ENCODE assay signal across 1 cellular context in the genomic region with DNA sequence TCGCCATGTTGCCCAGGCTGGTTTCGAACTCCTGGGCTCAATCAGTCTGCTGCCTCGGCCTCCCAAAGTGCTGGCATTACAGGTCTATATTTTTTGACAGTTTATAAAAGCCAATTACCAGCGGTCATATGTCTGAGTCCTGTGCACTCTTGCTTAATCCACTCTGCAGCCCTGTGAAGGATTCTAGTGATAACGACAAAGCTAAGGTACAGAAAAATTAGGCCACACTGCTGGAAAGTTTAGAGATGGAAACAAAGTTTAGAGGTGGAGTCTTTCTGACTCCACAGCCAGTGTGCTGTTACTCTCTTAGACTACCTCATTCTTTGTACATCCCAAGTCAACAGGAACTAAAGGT.
TF ChIP-seq lines count a peak whose summit lies in the region.

No MANE protein-coding gene starts in this region.

TF ChIP-seq in SK-N-SH, 30 proteins besides CTCF, POLR2A, EP300 and RAD21 (continued from another document):
- TF ChIP-seq POLR2AphosphoS5 (IDR thresholded peaks at IDR 0.05; ENCODE audit: low read depth, low read length) (no peak), NFIC (IDR thresholded peaks at IDR 0.05; ENCODE audit: borderline replicate concordance) (no peak), SMC3 (IDR thresholded peaks at IDR 0.05; ENCODE audit: low read depth, low read length) (no peak), FOXM1 (IDR thresholded peaks at IDR 0.05; ENCODE audit: low read depth) (no peak)
- TF ChIP-seq, protein P1, sequence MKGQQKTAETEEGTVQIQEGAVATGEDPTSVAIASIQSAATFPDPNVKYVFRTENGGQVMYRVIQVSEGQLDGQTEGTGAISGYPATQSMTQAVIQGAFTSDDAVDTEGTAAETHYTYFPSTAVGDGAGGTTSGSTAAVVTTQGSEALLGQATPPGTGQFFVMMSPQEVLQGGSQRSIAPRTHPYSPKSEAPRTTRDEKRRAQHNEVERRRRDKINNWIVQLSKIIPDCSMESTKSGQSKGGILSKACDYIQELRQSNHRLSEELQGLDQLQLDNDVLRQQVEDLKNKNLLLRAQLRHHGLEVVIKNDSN (IDR thresholded peaks at IDR 0.05; ENCODE audit: borderline replicate concordance, low read depth), result no peak
